ENCODE assay signal across 12 cellular contexts in genomic region chr12:70543444-70543843, GRCh38.
A peak's percentile ranks its signal among the peaks of the same experiment; 100 is the strongest.
DNase-seq lines count a peak whose midpoint lies in the region; ATAC-seq and TF ChIP-seq lines count a peak whose summit lies in the region.
"Had no signal": no experiment of that assay in that cellular context is flagged by ENCODE, and none has a peak within 500 bp of the region (broad histone marks: within the 10 kb centered on the region; RNA-seq: fewer than 3 reads in every experiment).

No MANE protein-coding gene starts in this region.

- H3K4me3 ChIP-seq in SJCRH30 = no peak overlapping the region
- no peak overlapping the region for H3K4me3 ChIP-seq in fibroblast of pulmonary artery (replicated peaks; ENCODE audit: low read depth, low read length)
- no peak overlapping the region for H3K4me3 ChIP-seq in retinal pigment epithelial cell (ENCODE audit: low read length)
- H3K4me3 ChIP-seq: GM12878, pancreas had no signal

- no peaks in the 10 kb centered on the region for H3K9me3 ChIP-seq in SJCRH30 (replicated peaks)
- H3K9me3 ChIP-seq: pancreas had no signal

- no peak overlapping the region for H3K4me3 Mint-ChIP-seq in nephron progenitor cell

- H3K9me3 Mint-ChIP-seq in nephron progenitor cell = no peaks in the 10 kb centered on the region

- no peak overlapping the region for H3K27ac Mint-ChIP-seq in nephron progenitor cell

- no peak for TF ChIP-seq CTCF in fibroblast of pulmonary artery (IDR thresholded peaks at IDR 0.05; ENCODE audit: low read length, missing control alignments)
- TF ChIP-seq CTCF in retinal pigment epithelial cell (conservative IDR thresholded peaks at IDR 0.05; ENCODE audit: low read depth, low read length) = no peak
- no peak for TF ChIP-seq CTCF in nephron progenitor cell (IDR thresholded peaks at IDR 0.05)

- no peaks in the 10 kb centered on the region for H3K36me3 ChIP-seq in SJCRH30
- H3K36me3 ChIP-seq: pancreas had no signal

- DNase-seq in GM04503 (ENCODE audit: low read depth) = peak; percentile 88
- DNase-seq in SJCRH30 = peak; percentile 13 to 37
- peak; percentile 100 for DNase-seq in fibroblast of pulmonary artery (ENCODE audit: low read depth)
- DNase-seq in retinal pigment epithelial cell (ENCODE audit: low read depth) = peak; percentile 99
- DNase-seq in substantia nigra (lab: John Stamatoyannopoulos, UW) = no peak
- DNase-seq in nephron progenitor cell = no peak
- no peak for DNase-seq in GF-D8 (lab: John Stamatoyannopoulos, UW)
- DNase-seq: pancreas, SHP77 had no signal

- H3K27ac ChIP-seq in SJCRH30 = peak overlapping the region; percentile 6; the same call in 1 of the 2 replicates
- H3K27ac ChIP-seq in substantia nigra (ENCODE audit: low read depth, low read length, poor library complexity, severe bottlenecking) = no peak overlapping the region
- H3K27ac ChIP-seq: pancreas had no signal

- no peaks in the 10 kb centered on the region for H3K36me3 Mint-ChIP-seq in nephron progenitor cell (ENCODE audit: low read depth)

- no peaks in the 10 kb centered on the region for H3K27me3 ChIP-seq in SJCRH30
- H3K27me3 ChIP-seq: pancreas had no signal

- H3K4me1 ChIP-seq in SJCRH30 = peaks cover 4% of the 10 kb centered on the region
- H3K4me1 ChIP-seq: pancreas had no signal

- no peaks in the 10 kb centered on the region for H3K4me1 Mint-ChIP-seq in nephron progenitor cell

- H3K27me3 Mint-ChIP-seq in nephron progenitor cell (ENCODE audit: low read depth, poor library complexity) = peaks cover 9% of the 10 kb centered on the region

- no peak for ATAC-seq in HG03439 (IDR thresholded peaks at IDR 0.05; ENCODE audit: unreplicated experiment)
- ATAC-seq: esophagus mucosa, GM12878, pancreas had no signal

Comparison
In these comparisons a context has a peak if more than half of its experiments do, and no peak if none do; other contexts are left out.
1. DNase-seq: peak in GM04503 (single experiment), SJCRH30 (2 of 2), fibroblast of pulmonary artery (single experiment) and retinal pigment epithelial cell (single experiment); none in substantia nigra (0 of 49), nephron progenitor cell (single experiment) and GF-D8 (single experiment).